1 cellular context compared by ENCODE assay signal in the genomic region with DNA sequence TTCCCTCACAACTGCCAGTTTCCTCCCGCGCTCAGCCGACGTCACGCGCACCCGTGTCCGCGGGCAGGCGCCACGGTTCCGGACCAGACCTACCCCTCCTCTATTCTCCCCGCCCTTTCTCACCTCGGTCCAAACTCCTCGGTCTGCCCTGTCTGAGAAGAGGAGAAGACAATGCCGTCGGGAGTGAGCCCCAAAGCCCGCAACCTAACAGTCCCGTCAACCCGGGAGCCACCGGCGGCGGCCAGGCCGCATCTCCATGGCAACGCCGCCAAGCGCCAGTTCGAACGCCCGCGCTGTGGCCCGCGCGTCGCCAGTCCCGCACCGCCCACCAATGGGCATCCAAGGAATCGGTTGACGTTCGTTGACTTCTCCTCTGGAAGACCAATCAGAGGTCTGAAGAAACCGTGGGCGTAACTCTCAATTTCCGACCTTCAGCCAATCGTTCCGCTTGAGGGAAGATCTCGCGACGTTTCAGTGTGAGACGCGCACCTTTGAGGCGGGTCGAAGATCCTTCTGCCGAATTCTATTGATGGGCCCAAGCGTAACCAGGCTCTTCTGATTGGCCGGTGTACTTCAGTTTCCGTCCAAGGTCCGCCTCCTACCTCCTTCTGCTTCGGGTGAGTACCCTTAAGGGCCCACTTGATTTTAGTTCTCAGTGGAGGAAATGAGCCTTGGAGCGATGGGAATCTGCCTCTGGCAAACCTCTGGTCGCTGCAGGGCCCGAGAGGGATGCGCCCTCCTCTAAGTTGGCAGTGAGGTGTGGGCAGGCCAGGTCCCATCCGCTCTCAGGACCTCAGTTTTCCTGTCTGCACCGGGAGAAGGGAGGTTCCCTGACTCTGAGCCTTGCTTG.
A peak's percentile ranks its signal among the peaks of the same experiment; 100 is the strongest.
TF ChIP-seq lines count a peak whose summit lies in the region.

Gene KIF24, minus strand, starts transcription at position 286 of the 850 bp plus-strand sequence. CDS start 17,922 bp downstream, outside the sequence.
Gene NUDT2, plus strand, starts transcription at position 587 of the 850 bp plus-strand sequence. CDS start 9,471 bp downstream, outside the sequence.

TF ChIP-seq in K562, 482 proteins besides CTCF, POLR2A, EP300 and RAD21 (continued from another document and continues in another):
- TF ChIP-seq ZFP91 (CRISPR knock-in tag; IDR thresholded peaks at IDR 0.05) (0 out of 2 replicates have a peak, but pooled peaks have one; percentile 24), ERF (CRISPR knock-in tag; IDR thresholded peaks at IDR 0.05) (peak; percentile 66; the same call in 1 of the 2 replicates), FOXA1 (IDR thresholded peaks at IDR 0.05; ENCODE audit: borderline replicate concordance) (no peak), ZFX (CRISPR knock-in tag; IDR thresholded peaks at IDR 0.05) (peak; percentile 99), HNRNPL (IDR thresholded peaks at IDR 0.05; ENCODE audit: low read depth, low read length) (no peak), C11orf30 (IDR thresholded peaks at IDR 0.05; ENCODE audit: low read depth) (peak; percentile 43), TAF7 (tag; IDR thresholded peaks at IDR 0.05) (peak; percentile 43; the same call in 1 of the 2 replicates), SIN3B (IDR thresholded peaks at IDR 0.05; ENCODE audit: low read depth) (0 out of 2 replicates have a peak, but pooled peaks have one; percentile 30), ASH1L (IDR thresholded peaks at IDR 0.05; ENCODE audit: borderline replicate concordance, low read depth, partially characterized antibody) (peak; percentile 88), CREM (IDR thresholded peaks at IDR 0.05; ENCODE audit: low read depth) (peak; percentile 77), DDX20 (tag; IDR thresholded peaks at IDR 0.05; ENCODE audit: low read depth) (no peak), PBX2 (CRISPR knock-in tag; IDR thresholded peaks at IDR 0.05; ENCODE audit: low read depth) (no peak), PBX2 (tag; conservative IDR thresholded peaks at IDR 0.05; ENCODE audit: low read depth) (peak; percentile 52; the same call in 1 of the 2 replicates), SMARCA5 (IDR thresholded peaks at IDR 0.05) (no peak), RBBP5 (IDR thresholded peaks at IDR 0.05; ENCODE audit: borderline replicate concordance, insufficient read depth, low read length, poor library complexity, severe bottlenecking) (peak; percentile 56), PML (IDR thresholded peaks at IDR 0.05; ENCODE audit: low read length) (0 out of 2 replicates have a peak, but pooled peaks have one; percentile 48), MTA3 (IDR thresholded peaks at IDR 0.05; ENCODE audit: borderline replicate concordance) (peak; percentile 19; the same call in 1 of the 2 replicates), CAMTA2 (CRISPR knock-in tag; conservative IDR thresholded peaks at IDR 0.05) (no peak), CREB1 (IDR thresholded peaks at IDR 0.05) (peak; percentile 75), CREB1 (CRISPR knock-in tag; IDR thresholded peaks at IDR 0.05) (peak; percentile 87; the same call in 1 of the 2 replicates), MYBL2 (IDR thresholded peaks at IDR 0.05; ENCODE audit: low read depth) (peak; percentile 85), MYBL2 (CRISPR knock-in tag; IDR thresholded peaks at IDR 0.05; ENCODE audit: borderline replicate concordance) (no peak), ZNF318 (IDR thresholded peaks at IDR 0.05; ENCODE audit: borderline replicate concordance in 1 of 2, low read depth in 1 of 2) (no peak), CCNT2 (IDR thresholded peaks at IDR 0.05; ENCODE audit: borderline replicate concordance, extremely low read depth, insufficient read length, low read depth, low read length) (peak; percentile 11)
- TF ChIP-seq, protein P1, sequence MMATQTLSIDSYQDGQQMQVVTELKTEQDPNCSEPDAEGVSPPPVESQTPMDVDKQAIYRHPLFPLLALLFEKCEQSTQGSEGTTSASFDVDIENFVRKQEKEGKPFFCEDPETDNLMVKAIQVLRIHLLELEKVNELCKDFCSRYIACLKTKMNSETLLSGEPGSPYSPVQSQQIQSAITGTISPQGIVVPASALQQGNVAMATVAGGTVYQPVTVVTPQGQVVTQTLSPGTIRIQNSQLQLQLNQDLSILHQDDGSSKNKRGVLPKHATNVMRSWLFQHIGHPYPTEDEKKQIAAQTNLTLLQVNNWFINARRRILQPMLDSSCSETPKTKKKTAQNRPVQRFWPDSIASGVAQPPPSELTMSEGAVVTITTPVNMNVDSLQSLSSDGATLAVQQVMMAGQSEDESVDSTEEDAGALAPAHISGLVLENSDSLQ (IDR thresholded peaks at IDR 0.05): peak; percentile 94
- TF ChIP-seq, protein P2, sequence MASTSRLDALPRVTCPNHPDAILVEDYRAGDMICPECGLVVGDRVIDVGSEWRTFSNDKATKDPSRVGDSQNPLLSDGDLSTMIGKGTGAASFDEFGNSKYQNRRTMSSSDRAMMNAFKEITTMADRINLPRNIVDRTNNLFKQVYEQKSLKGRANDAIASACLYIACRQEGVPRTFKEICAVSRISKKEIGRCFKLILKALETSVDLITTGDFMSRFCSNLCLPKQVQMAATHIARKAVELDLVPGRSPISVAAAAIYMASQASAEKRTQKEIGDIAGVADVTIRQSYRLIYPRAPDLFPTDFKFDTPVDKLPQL (IDR thresholded peaks at IDR 0.05; ENCODE audit: extremely low read depth, insufficient read length): peak; percentile 43
- TF ChIP-seq, protein P3, sequence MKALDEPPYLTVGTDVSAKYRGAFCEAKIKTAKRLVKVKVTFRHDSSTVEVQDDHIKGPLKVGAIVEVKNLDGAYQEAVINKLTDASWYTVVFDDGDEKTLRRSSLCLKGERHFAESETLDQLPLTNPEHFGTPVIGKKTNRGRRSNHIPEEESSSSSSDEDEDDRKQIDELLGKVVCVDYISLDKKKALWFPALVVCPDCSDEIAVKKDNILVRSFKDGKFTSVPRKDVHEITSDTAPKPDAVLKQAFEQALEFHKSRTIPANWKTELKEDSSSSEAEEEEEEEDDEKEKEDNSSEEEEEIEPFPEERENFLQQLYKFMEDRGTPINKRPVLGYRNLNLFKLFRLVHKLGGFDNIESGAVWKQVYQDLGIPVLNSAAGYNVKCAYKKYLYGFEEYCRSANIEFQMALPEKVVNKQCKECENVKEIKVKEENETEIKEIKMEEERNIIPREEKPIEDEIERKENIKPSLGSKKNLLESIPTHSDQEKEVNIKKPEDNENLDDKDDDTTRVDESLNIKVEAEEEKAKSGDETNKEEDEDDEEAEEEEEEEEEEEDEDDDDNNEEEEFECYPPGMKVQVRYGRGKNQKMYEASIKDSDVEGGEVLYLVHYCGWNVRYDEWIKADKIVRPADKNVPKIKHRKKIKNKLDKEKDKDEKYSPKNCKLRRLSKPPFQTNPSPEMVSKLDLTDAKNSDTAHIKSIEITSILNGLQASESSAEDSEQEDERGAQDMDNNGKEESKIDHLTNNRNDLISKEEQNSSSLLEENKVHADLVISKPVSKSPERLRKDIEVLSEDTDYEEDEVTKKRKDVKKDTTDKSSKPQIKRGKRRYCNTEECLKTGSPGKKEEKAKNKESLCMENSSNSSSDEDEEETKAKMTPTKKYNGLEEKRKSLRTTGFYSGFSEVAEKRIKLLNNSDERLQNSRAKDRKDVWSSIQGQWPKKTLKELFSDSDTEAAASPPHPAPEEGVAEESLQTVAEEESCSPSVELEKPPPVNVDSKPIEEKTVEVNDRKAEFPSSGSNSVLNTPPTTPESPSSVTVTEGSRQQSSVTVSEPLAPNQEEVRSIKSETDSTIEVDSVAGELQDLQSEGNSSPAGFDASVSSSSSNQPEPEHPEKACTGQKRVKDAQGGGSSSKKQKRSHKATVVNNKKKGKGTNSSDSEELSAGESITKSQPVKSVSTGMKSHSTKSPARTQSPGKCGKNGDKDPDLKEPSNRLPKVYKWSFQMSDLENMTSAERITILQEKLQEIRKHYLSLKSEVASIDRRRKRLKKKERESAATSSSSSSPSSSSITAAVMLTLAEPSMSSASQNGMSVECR (CRISPR knock-in tag; IDR thresholded peaks at IDR 0.05): peak; percentile 80
- TF ChIP-seq, protein P4, sequence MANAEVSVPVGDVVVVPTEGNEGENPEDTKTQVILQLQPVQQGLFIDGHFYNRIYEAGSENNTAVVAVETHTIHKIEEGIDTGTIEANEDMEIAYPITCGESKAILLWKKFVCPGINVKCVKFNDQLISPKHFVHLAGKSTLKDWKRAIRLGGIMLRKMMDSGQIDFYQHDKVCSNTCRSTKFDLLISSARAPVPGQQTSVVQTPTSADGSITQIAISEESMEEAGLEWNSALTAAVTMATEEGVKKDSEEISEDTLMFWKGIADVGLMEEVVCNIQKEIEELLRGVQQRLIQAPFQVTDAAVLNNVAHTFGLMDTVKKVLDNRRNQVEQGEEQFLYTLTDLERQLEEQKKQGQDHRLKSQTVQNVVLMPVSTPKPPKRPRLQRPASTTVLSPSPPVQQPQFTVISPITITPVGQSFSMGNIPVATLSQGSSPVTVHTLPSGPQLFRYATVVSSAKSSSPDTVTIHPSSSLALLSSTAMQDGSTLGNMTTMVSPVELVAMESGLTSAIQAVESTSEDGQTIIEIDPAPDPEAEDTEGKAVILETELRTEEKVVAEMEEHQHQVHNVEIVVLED (CRISPR knock-in tag; IDR thresholded peaks at IDR 0.05): peak; percentile 67
